In the genomic region with DNA sequence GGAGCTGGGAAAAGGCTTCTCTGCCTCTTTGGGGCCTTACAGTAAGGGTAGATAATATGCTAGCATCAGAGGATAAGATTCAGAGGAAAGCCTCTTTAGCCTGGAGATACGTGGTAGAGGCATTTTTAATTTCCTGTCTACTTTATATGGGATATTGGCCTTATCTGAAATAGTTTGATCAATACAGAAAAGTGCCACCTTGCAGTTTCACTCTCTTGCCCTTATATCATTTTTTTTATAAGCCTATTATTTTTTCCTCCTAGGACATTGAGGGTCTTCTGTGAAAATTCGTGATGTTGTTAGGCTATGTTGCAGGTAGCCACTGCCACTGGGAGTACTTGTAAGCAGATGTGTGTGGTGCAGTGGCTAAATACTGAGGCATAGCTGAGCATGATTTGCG, we compare ENCODE assay signal across 16 cellular contexts. TPM values are rescaled to one million over a fixed set of nuclear protein-coding genes. Genes with fewer than 3 reads are reported as not detected.
A peak's percentile ranks its signal among the peaks of the same experiment; 100 is the strongest.
DNase-seq lines count a peak whose midpoint lies in the region; ATAC-seq and TF ChIP-seq lines count a peak whose summit lies in the region.
"Had no signal": no experiment of that assay in that cellular context is flagged by ENCODE, and none has a peak within 500 bp of the region (broad histone marks: within the 10 kb centered on the region; RNA-seq: fewer than 3 reads in every experiment).

No MANE protein-coding gene starts in this region.

- no peak overlapping the region for H4K8ac ChIP-seq in IMR-90 (ENCODE audit: low read depth in 2 of 2, low read length in 2 of 2)

- no peak overlapping the region for H3K14ac ChIP-seq in IMR-90 (replicated peaks; ENCODE audit: low read depth, low read length)

- H2BK20ac ChIP-seq in IMR-90 (ENCODE audit: low read depth, low read length), result no peak overlapping the region

- H3K4ac ChIP-seq in IMR-90 (ENCODE audit: low read depth, low read length), result no peak overlapping the region

- no CpG with 5 or more reads among the region's 3 CpGs for WGBS in IMR-90 (ENCODE audit: extremely low coverage in 2 of 2, insufficient read length in 1 of 2), 2 experiments

- no peak overlapping the region for H4K5ac ChIP-seq in IMR-90 (ENCODE audit: low read depth, low read length)

- H3K27ac ChIP-seq in IMR-90 (ENCODE audit: insufficient read depth, low read length), result no peak overlapping the region
- H3K27ac ChIP-seq: GM23248, HL-60 had no signal

- BruUV-seq in IMR-90 (replicated peaks; lab: Mats Ljungman, UMichigan), result no TSS peak

- H3K36me3 ChIP-seq in IMR-90 (ENCODE audit: control insufficient read depth, insufficient read depth, low read length), result peaks cover 37% of the 10 kb centered on the region

- POLR2A ChIA-PET in IMR-90 (lab: Charles Lee; ENCODE audit: unreplicated experiment), result no interaction called here

- H2BK5ac ChIP-seq in IMR-90 (ENCODE audit: low read depth, low read length, poor library complexity, severe bottlenecking), result no peak overlapping the region

- H3K56ac ChIP-seq in IMR-90 (ENCODE audit: extremely low read depth, insufficient read depth, low read length), result no peak overlapping the region

- TF ChIP-seq CTCF in IMR-90 (conservative IDR thresholded peaks at IDR 0.05; ENCODE audit: low read depth, low read length) (no peak), chondrocyte (IDR thresholded peaks at IDR 0.05) (no peak), mesothelial cell of epicardium (IDR thresholded peaks at IDR 0.05; ENCODE audit: unreplicated experiment) (no peak)

- H3K27me3 Mint-ChIP-seq in activated T-cell treated with anti-CD3 and anti-CD28 coated beads, Interleukin-2, amount 50 U/mL, for 72 hours (ENCODE audit: low read depth), result no peaks in the 10 kb centered on the region
- no peaks in the 10 kb centered on the region for H3K27me3 Mint-ChIP-seq in activated T-cell treated with anti-CD3 and anti-CD28 coated beads, Interleukin-2, amount 50 U/mL, for 4 hours (ENCODE audit: low read depth)
- H3K27me3 Mint-ChIP-seq in chondrocyte (ENCODE audit: low read depth) (no peaks in the 10 kb centered on the region), mesothelial cell of epicardium (ENCODE audit: low read depth) (no peaks in the 10 kb centered on the region)
- no peaks in the 10 kb centered on the region for H3K27me3 Mint-ChIP-seq in stimulated activated naive B cell treated with anti-CD40 and anti-IgM and Interleukin-4, amounts not matched to agents 10 μg/mL and 1 μg/mL and 100 μg/mL, for 72 hours

- H2AK5ac ChIP-seq in IMR-90 (ENCODE audit: low read depth, low read length), result no peak overlapping the region

- dilution Hi-C loops in IMR-90 (cut with HindIII; ENCODE audit: low sequenced_read_pairs, unreplicated experiment), result no loop called here

- H3K18ac ChIP-seq in IMR-90 (ENCODE audit: low read depth, low read length), result no peak overlapping the region

- no peak overlapping the region for H3K4me3 Mint-ChIP-seq in activated T-cell treated with anti-CD3 and anti-CD28 coated beads, Interleukin-2, amount 50 U/mL, for 72 hours
- H3K4me3 Mint-ChIP-seq in activated T-cell treated with anti-CD3 and anti-CD28 coated beads, Interleukin-2, amount 50 U/mL, for 4 hours, result no peak overlapping the region
- H3K4me3 Mint-ChIP-seq in chondrocyte (ENCODE audit: unreplicated experiment) (no peak overlapping the region), mesothelial cell of epicardium (no peak overlapping the region)
- no peak overlapping the region for H3K4me3 Mint-ChIP-seq in stimulated activated naive B cell treated with anti-CD40 and anti-IgM and Interleukin-4, amounts not matched to agents 10 μg/mL and 1 μg/mL and 100 μg/mL, for 72 hours

- H3K23ac ChIP-seq in IMR-90 (ENCODE audit: low read depth, low read length), result no peak overlapping the region

- CTCF ChIA-PET in IMR-90 (lab: Yijun Ruan, JAX), result no interaction called here

- TF ChIP-seq POLR2A in IMR-90 (IDR thresholded peaks at IDR 0.05; ENCODE audit: low read depth, low read length), result no peak

- no peaks in the 10 kb centered on the region for H3K9me3 Mint-ChIP-seq in activated T-cell treated with anti-CD3 and anti-CD28 coated beads, Interleukin-2, amount 50 U/mL, for 72 hours
- no peaks in the 10 kb centered on the region for H3K9me3 Mint-ChIP-seq in activated T-cell treated with anti-CD3 and anti-CD28 coated beads, Interleukin-2, amount 50 U/mL, for 4 hours
- H3K9me3 Mint-ChIP-seq in chondrocyte (ENCODE audit: low read depth), result no peaks in the 10 kb centered on the region
- H3K9me3 Mint-ChIP-seq in stimulated activated naive B cell treated with anti-CD40 and anti-IgM and Interleukin-4, amounts not matched to agents 10 μg/mL and 1 μg/mL and 100 μg/mL, for 72 hours, result no peaks in the 10 kb centered on the region
- no peaks in the 10 kb centered on the region for H3K9me3 Mint-ChIP-seq in mesothelial cell of epicardium

- no peak for DNase-seq in activated T-cell treated with anti-CD3 and anti-CD28 coated beads, Interleukin-2, amount 50 U/mL, for 72 hours
- no peak for DNase-seq in activated T-cell treated with anti-CD3 and anti-CD28 coated beads, Interleukin-2, amount 50 U/mL, for 4 hours
- DNase-seq in IMR-90, result no peak
- DNase-seq in chondrocyte (ENCODE audit: low spot score), result no peak
- DNase-seq in stimulated activated naive B cell treated with anti-CD40 and anti-IgM and Interleukin-4, amounts not matched to agents 10 μg/mL and 1 μg/mL and 100 μg/mL, for 72 hours, result no peak
- DNase-seq in NCI-H524 (lab: John Stamatoyannopoulos, UW), result no peak
- DNase-seq in mesothelial cell of epicardium (ENCODE audit: low spot score in 2 of 2, unreplicated experiment in 2 of 2), result no peak
- DNase-seq: ACHN, GM23248, KG1, NCI-H1092, NCI-H2107, NCI-H446, NCI-H748 treated with DMSO at 0.1 percent for 48 hours had no signal

- H3K79me1 ChIP-seq in IMR-90 (ENCODE audit: low read depth in 1 of 2, low read length in 2 of 2), result peaks cover 18 to 25% of the 10 kb centered on the region in 2 experiments

- H3K9ac ChIP-seq in IMR-90 (ENCODE audit: low read depth, low read length), result no peak overlapping the region
- H3K9ac ChIP-seq: GM23248 had no signal

- H2AFZ ChIP-seq in IMR-90 (replicated peaks; ENCODE audit: low read length, poor library complexity), result no peak overlapping the region
- H2AFZ ChIP-seq: GM23248 had no signal

- H2BK120ac ChIP-seq in IMR-90 (ENCODE audit: low read depth, low read length), result no peak overlapping the region

- H2AK9ac ChIP-seq in IMR-90 (replicated peaks; ENCODE audit: low read depth, low read length, poor library complexity), result no peak overlapping the region

- ATAC-seq in activated T-cell treated with anti-CD3 and anti-CD28 coated beads, Interleukin-2, amount 50 U/mL, for 72 hours (replicated peaks in 1 of 2), result no peak
- ATAC-seq in activated T-cell treated with anti-CD3 and anti-CD28 coated beads, Interleukin-2, amount 50 U/mL, for 4 hours, result no peak
- ATAC-seq in IMR-90 (ENCODE audit: low read depth), result no peak
- no peak for ATAC-seq in stimulated activated naive B cell treated with anti-CD40 and anti-IgM and Interleukin-4, amounts not matched to agents 10 μg/mL and 1 μg/mL and 100 μg/mL, for 72 hours (replicated peaks)

- intact Hi-C loops in IMR-90 (cut with micrococcal nuclease), result no loop called here

- no peak overlapping the region for H4K91ac ChIP-seq in IMR-90 (ENCODE audit: insufficient read depth, low read depth, low read length)

- peak overlapping the region; percentile 80 for H3K27ac Mint-ChIP-seq in activated T-cell treated with anti-CD3 and anti-CD28 coated beads, Interleukin-2, amount 50 U/mL, for 72 hours
- peak overlapping the region; percentile 17 for H3K27ac Mint-ChIP-seq in chondrocyte (ENCODE audit: unreplicated experiment)
- peak overlapping the region; percentile 14 for H3K27ac Mint-ChIP-seq in stimulated activated naive B cell treated with anti-CD40 and anti-IgM and Interleukin-4, amounts not matched to agents 10 μg/mL and 1 μg/mL and 100 μg/mL, for 72 hours
- no peak overlapping the region for H3K27ac Mint-ChIP-seq in mesothelial cell of epicardium

- no peak overlapping the region for H3K4me3 ChIP-seq in IMR-90 (ENCODE audit: insufficient read depth, low read depth, low read length)
- H3K4me3 ChIP-seq: GM23248 had no signal

- H3K4me2 ChIP-seq in IMR-90 (ENCODE audit: low read depth, low read length), result no peak overlapping the region

- H3K4me1 Mint-ChIP-seq in activated T-cell treated with anti-CD3 and anti-CD28 coated beads, Interleukin-2, amount 50 U/mL, for 72 hours (ENCODE audit: low read depth), result no peaks in the 10 kb centered on the region
- no peaks in the 10 kb centered on the region for H3K4me1 Mint-ChIP-seq in activated T-cell treated with anti-CD3 and anti-CD28 coated beads, Interleukin-2, amount 50 U/mL, for 4 hours (ENCODE audit: low read depth)
- H3K4me1 Mint-ChIP-seq in chondrocyte (ENCODE audit: low read depth) (no peaks in the 10 kb centered on the region), mesothelial cell of epicardium (no peaks in the 10 kb centered on the region)
- H3K4me1 Mint-ChIP-seq in stimulated activated naive B cell treated with anti-CD40 and anti-IgM and Interleukin-4, amounts not matched to agents 10 μg/mL and 1 μg/mL and 100 μg/mL, for 72 hours, result peaks cover 3 to 9% of the 10 kb centered on the region in 2 donors

- in situ Hi-C loops in IMR-90 (cut with MboI; ENCODE audit: low sequenced_read_pairs), result no loop called here

- H4K20me1 ChIP-seq in IMR-90 (ENCODE audit: insufficient read depth, low read length), result no peaks in the 10 kb centered on the region

- H3K4me1 ChIP-seq in IMR-90 (ENCODE audit: control insufficient read depth, insufficient read depth, low read length), result no peaks in the 10 kb centered on the region

- peaks cover 8 to 54% of the 10 kb centered on the region in 2 donors for H3K36me3 Mint-ChIP-seq in activated T-cell treated with anti-CD3 and anti-CD28 coated beads, Interleukin-2, amount 50 U/mL, for 72 hours (ENCODE audit: insufficient read depth in 2 of 2)
- H3K36me3 Mint-ChIP-seq in activated T-cell treated with anti-CD3 and anti-CD28 coated beads, Interleukin-2, amount 50 U/mL, for 4 hours (ENCODE audit: insufficient read depth), result peaks cover 62% of the 10 kb centered on the region
- H3K36me3 Mint-ChIP-seq in chondrocyte (ENCODE audit: low read depth) (peaks cover 43% of the 10 kb centered on the region), mesothelial cell of epicardium (peaks cover 57% of the 10 kb centered on the region)
- peaks cover 45 to 64% of the 10 kb centered on the region in 2 donors for H3K36me3 Mint-ChIP-seq in stimulated activated naive B cell treated with anti-CD40 and anti-IgM and Interleukin-4, amounts not matched to agents 10 μg/mL and 1 μg/mL and 100 μg/mL, for 72 hours

- no peak overlapping the region for H2BK15ac ChIP-seq in IMR-90 (ENCODE audit: low read depth, low read length)

- no peaks in the 10 kb centered on the region for H3K9me1 ChIP-seq in IMR-90 (ENCODE audit: insufficient read depth, low read length)

- no peaks in the 10 kb centered on the region for H3K9me3 ChIP-seq in IMR-90 (ENCODE audit: control insufficient read depth, insufficient read depth, low read length)

- TF ChIP-seq RAD21 in IMR-90 (IDR thresholded peaks at IDR 0.05; ENCODE audit: low read length), result no peak

- no peaks in the 10 kb centered on the region for H3K27me3 ChIP-seq in IMR-90 (ENCODE audit: control insufficient read depth, insufficient read depth, low read length)

RNA-seq across cellular contexts. Expression of a gene that starts 40.1 kb away (rescaled TPM):
- total RNA-seq in activated T-cell treated with anti-CD3 and anti-CD28 coated beads, Interleukin-2, amount 50 U/mL, for 72 hours, result 1 to 10 TPM; 4.0 to 4.3 TPM
- total RNA-seq in activated T-cell treated with anti-CD3 and anti-CD28 coated beads, Interleukin-2, amount 50 U/mL, for 4 hours, result 1 to 10 TPM; 2.3 to 7.6 (median 5.1) TPM
- total RNA-seq in IMR-90 (2012; rRNA removed), result under 0.01 and 0.28 TPM in 2 replicates
- polyA plus RNA-seq in IMR-90 (2012; rRNA removed), result 0.32 and 0.38 TPM in 2 replicates
- 0.21 and 0.29 TPM in 2 replicates for polyA plus RNA-seq in IMR-90 (2012; cell fraction: cytosol; rRNA removed)
- 2.2 and 2.7 TPM in 2 replicates for polyA plus RNA-seq in IMR-90 (2012; cell fraction: nucleus; rRNA removed; ENCODE audit: low replicate concordance)
- total RNA-seq in chondrocyte, result 0.07 to 0.72 TPM (median 0.49 TPM) in 3 replicates
- 0.16 to 0.40 TPM (median 0.38 TPM) in 3 replicates for total RNA-seq in mesothelial cell of epicardium
- total RNA-seq: GM23248, M059J had no signal
- polyA plus RNA-seq: GM23248 had no signal

RNA-seq across cellular contexts. Expression of a gene that starts 46.5 kb away (rescaled TPM):
- 100 to 1,000 TPM in 1 of 2 donors, 10 to 100 TPM in 1; 75.0 to 110 TPM for total RNA-seq in activated T-cell treated with anti-CD3 and anti-CD28 coated beads, Interleukin-2, amount 50 U/mL, for 72 hours
- total RNA-seq in activated T-cell treated with anti-CD3 and anti-CD28 coated beads, Interleukin-2, amount 50 U/mL, for 4 hours, result 100 to 1,000 TPM; 230 to 254 (median 250) TPM
- total RNA-seq in IMR-90 (2012; rRNA removed), result 220 and 300 TPM in 2 replicates
- 37.7 and 40.3 TPM in 2 replicates for polyA plus RNA-seq in IMR-90 (2012; rRNA removed)
- 4.6 and 5.3 TPM in 2 replicates for polyA plus RNA-seq in IMR-90 (2012; cell fraction: cytosol; rRNA removed)
- 4.5 and 46.7 TPM in 2 replicates for polyA plus RNA-seq in IMR-90 (2012; cell fraction: nucleus; rRNA removed; ENCODE audit: low replicate concordance)
- total RNA-seq in chondrocyte, result 37.6 to 44.0 TPM (median 39.3 TPM) in 3 replicates
- total RNA-seq in mesothelial cell of epicardium, result 65.3 to 66.9 TPM (median 65.5 TPM) in 3 replicates
